ENCODE assay signal across 8 cellular contexts in the genomic region with DNA sequence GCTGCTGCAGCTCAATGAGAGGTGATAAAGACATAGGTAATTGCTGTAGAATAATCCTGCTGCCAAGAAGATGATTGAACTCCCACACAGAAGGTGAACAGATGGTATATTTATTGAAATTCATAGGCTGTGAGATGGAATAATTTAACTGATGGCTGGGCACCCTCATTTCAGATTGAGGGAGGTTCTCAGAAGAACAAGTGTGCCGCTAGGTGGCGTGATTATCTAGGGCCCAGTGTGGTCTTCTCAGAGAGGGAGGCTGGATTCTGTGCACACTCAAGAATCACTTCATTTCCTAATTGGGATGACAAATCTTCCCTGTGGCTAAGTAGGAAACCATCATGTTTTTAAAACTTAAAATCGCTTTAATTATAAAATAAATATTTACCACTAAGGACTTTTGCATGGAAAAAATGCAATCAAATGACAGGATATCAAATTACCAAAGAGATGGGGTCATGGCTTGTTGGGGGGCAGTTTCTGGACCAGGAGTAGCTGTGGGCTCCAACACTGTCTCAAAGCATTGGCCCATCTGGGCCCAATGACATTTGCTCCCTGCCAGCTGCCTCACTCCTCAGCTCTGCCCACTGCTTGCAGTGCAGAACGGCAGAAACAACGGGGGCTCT.
DNase-seq lines count a peak whose midpoint lies in the region; ATAC-seq and TF ChIP-seq lines count a peak whose summit lies in the region.

No MANE protein-coding gene starts in this region.

- DNase-seq in EL (peak; percentile 65), NCI-H526 (lab: John Stamatoyannopoulos, UW) (peak; percentile 11 to 67), erythroblast (lab: John Stamatoyannopoulos, UW) (peak; percentile 46 to 69), nephron progenitor cell (peak; percentile 75), superior temporal gyrus (ENCODE audit: extremely low spot score) (peak; percentile 82), GF-D8 (lab: John Stamatoyannopoulos, UW) (no peak)
- DNase-seq in activated CD8-positive, alpha-beta memory T cell treated with anti-CD3 and anti-CD28 coated beads for 48 hours (ENCODE audit: low read depth in 2 of 3, low spot score in 2 of 3): peak; percentile 6 to 34 (median 14)

- no peaks in the 10 kb centered on the region for H3K36me3 Mint-ChIP-seq in nephron progenitor cell (ENCODE audit: low read depth)

- no peak overlapping the region for H3K27ac Mint-ChIP-seq in nephron progenitor cell

- peaks cover 3% of the 10 kb centered on the region for H3K27me3 Mint-ChIP-seq in nephron progenitor cell (ENCODE audit: low read depth, poor library complexity)

- peak; percentile 73 for TF ChIP-seq CTCF in nephron progenitor cell (IDR thresholded peaks at IDR 0.05)

- no peak overlapping the region for H3K4me3 Mint-ChIP-seq in nephron progenitor cell

- H3K9me3 Mint-ChIP-seq in nephron progenitor cell: no peaks in the 10 kb centered on the region

- H3K4me1 Mint-ChIP-seq in nephron progenitor cell: peaks cover 5% of the 10 kb centered on the region

- no peak for TF ChIP-seq POLR2A in erythroblast (IDR thresholded peaks at IDR 0.05; ENCODE audit: low read length)

- peak; percentile 39 for ATAC-seq in HG03280 (IDR thresholded peaks at IDR 0.05; ENCODE audit: unreplicated experiment)
